ENCODE assay signal across 12 cellular contexts in the genomic region with DNA sequence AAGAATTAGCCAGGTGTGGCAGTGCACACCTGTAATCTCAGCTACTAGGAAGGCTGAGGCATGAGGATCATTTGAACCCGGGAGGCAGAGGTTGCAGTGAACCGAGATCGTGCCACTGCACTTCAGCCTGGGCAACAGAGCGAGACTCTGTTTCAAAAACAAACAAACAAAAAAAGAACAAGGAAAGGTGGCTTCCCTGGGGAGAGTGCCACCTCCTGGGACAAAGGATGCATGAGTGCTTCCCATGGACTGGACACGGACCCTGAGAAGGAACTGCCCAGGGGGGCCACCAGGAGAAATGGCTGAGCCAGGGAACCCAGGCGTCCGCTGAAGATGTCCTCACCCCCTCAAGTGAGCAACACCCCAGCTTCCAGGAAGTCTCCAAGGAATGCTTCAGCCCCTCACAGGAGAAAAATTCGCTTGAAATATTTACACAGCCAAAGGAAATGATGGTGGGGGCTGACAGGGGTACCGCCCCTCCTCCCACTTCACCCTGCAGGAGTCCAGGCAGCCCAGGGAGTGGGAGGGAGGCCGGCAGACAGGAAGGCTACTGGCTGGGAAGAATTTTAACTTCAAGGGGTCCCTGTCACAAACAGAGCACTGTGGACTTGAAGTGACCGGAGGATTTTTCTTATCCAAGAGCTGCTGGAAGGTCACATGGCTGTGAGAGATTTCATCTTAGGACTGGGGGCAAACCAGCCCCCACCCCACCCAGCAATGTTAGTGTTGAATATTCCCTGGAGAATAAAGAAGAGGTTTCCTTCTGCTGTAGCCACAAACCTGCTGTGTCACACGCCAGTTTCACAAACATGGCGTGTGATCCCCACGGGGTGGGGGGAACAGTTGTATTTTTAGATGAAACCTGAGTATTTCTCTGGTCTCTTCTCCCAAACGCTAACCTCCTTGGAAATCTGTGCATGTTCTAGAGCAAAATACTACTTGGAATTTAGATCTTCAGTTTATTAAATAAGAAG.
DNase-seq lines count a peak whose midpoint lies in the region; ATAC-seq and TF ChIP-seq lines count a peak whose summit lies in the region.
"Had no signal": no experiment of that assay in that cellular context is flagged by ENCODE, and none has a peak within 500 bp of the region (broad histone marks: within the 10 kb centered on the region; RNA-seq: fewer than 3 reads in every experiment).

No MANE protein-coding gene starts in this region.

- no peaks in the 10 kb centered on the region for H3K9me3 ChIP-seq in mucosa of descending colon

- DNase-seq in AG09309 (ENCODE audit: low read depth) (no peak), NCI-H2227 treated with DMSO at 0.1 percent for 48 hours (lab: John Stamatoyannopoulos, UW) (peak; percentile 40), coronary artery (ENCODE audit: low spot score) (no peak), mucosa of descending colon (no peak), anterior cingulate cortex (lab: John Stamatoyannopoulos, UW) (no peak)
- DNase-seq: activated T-cell treated with anti-CD3 and anti-CD28 coated beads, Interleukin-2, amount 50 U/mL, for 1 hour; NK-92 treated with Interleukin-12 subunit alpha and Interleukin-12 subunit beta, amount 100 ng/mL, for 24 hours; stimulated activated CD4-positive, alpha-beta T cell treated with anti-CD3 and anti-CD28 coated beads, Interleukin-15, amount 100 ng/mL, for 24 hours; stimulated activated naive CD8-positive, alpha-beta T cell treated with anti-CD3 and anti-CD28 coated beads, Interleukin-15, amount 100 ng/mL, for 72 hours had no signal

- H3K27ac ChIP-seq in coronary artery, result peak overlapping the region; percentile 71 to 91

- H3K4me1 ChIP-seq in mucosa of descending colon (ENCODE audit: low read depth), result no peaks in the 10 kb centered on the region

- no peaks in the 10 kb centered on the region for H3K36me3 ChIP-seq in mucosa of descending colon (ENCODE audit: low read depth)

- no peak overlapping the region for H3K4me3 ChIP-seq in AG09309 (ENCODE audit: control insufficient read depth, low read depth, low read length)
- peak overlapping the region; percentile 50 for H3K4me3 ChIP-seq in coronary artery
- no peak overlapping the region for H3K4me3 ChIP-seq in mucosa of descending colon

- ATAC-seq in mucosa of descending colon (peak; percentile 38), HG03565 (IDR thresholded peaks at IDR 0.05; ENCODE audit: unreplicated experiment) (no peak), HG02798 (IDR thresholded peaks at IDR 0.05; ENCODE audit: poor library complexity, unreplicated experiment) (no peak), GM21737 (IDR thresholded peaks at IDR 0.05; ENCODE audit: unreplicated experiment) (no peak)
- ATAC-seq: stimulated activated naive CD8-positive, alpha-beta T cell treated with anti-CD3 and anti-CD28 coated beads, Interleukin-15, amount 100 ng/mL, for 72 hours had no signal

- intact Hi-C loops in mucosa of descending colon (cut with DNase I, micrococcal nuclease), result no loop called here

- peak; percentile 16 for TF ChIP-seq CTCF in AG09309 (IDR thresholded peaks at IDR 0.05; ENCODE audit: control insufficient read depth, insufficient read depth, low read depth, low read length, missing control alignments)
- TF ChIP-seq CTCF in coronary artery (IDR thresholded peaks at IDR 0.05), result peak; percentile 13
- TF ChIP-seq CTCF in mucosa of descending colon (IDR thresholded peaks at IDR 0.05), result no peak
